8 cellular contexts compared by ENCODE assay signal in genomic region chr6:26342106-26342999, GRCh38. TPM values are rescaled to one million over a fixed set of nuclear protein-coding genes. Genes with fewer than 3 reads are reported as not detected.
A peak's percentile ranks its signal among the peaks of the same experiment; 100 is the strongest.
DNase-seq lines count a peak whose midpoint lies in the region; ATAC-seq and TF ChIP-seq lines count a peak whose summit lies in the region.

No MANE protein-coding gene starts in this region.

- no peak overlapping the region for H2BK5ac ChIP-seq in mesenchymal stem cell (ENCODE audit: low read depth, low read length, poor library complexity, severe bottlenecking)

- no peaks in the 10 kb centered on the region for H3K9me3 Mint-ChIP-seq in activated CD4-positive, alpha-beta T cell treated with anti-CD3 and anti-CD28 coated beads, Interleukin-2, amount 10 ng/mL, durations not matched to agents 24 days and 14 days
- no peaks in the 10 kb centered on the region for H3K9me3 Mint-ChIP-seq in activated T-helper 17 cell treated with anti-CD3 and anti-CD28 coated beads, Interleukin-2, amount 50 U/mL, for 72 hours

- H3K18ac ChIP-seq in mesenchymal stem cell (ENCODE audit: low read depth in 1 of 2, low read length in 2 of 2) = no peak overlapping the region

- H3K27me3 Mint-ChIP-seq in activated CD4-positive, alpha-beta T cell treated with anti-CD3 and anti-CD28 coated beads, Interleukin-2, amount 10 ng/mL, durations not matched to agents 24 days and 14 days = peaks cover 5% of the 10 kb centered on the region
- H3K27me3 Mint-ChIP-seq in activated T-helper 17 cell treated with anti-CD3 and anti-CD28 coated beads, Interleukin-2, amount 50 U/mL, for 72 hours = no peaks in the 10 kb centered on the region

- H2BK120ac ChIP-seq in mesenchymal stem cell (ENCODE audit: low read depth, low read length) = no peak overlapping the region

- H3K9me3 ChIP-seq in mesenchymal stem cell (ENCODE audit: control insufficient read depth, low read length) = no peaks in the 10 kb centered on the region

- 24% methylated on average over 8 of the region's 11 CpGs for WGBS in mesenchymal stem cell

- intact Hi-C loops in activated CD4-positive, alpha-beta T cell treated with anti-CD3 and anti-CD28 coated beads, Interleukin-2, amount 10 ng/mL, durations not matched to agents 24 days and 14 days (cut with micrococcal nuclease) = loop anchor here (5.0 kb wide), 1 partner anchor 115 kb away; the partner anchor contains the start of gene BTN2A1

- H4K8ac ChIP-seq in mesenchymal stem cell (ENCODE audit: low read length) = no peak overlapping the region

- H3K27ac ChIP-seq in mesenchymal stem cell (ENCODE audit: low read length, poor library complexity, severe bottlenecking) = no peak overlapping the region

- no peak overlapping the region for H2BK12ac ChIP-seq in mesenchymal stem cell (ENCODE audit: low read length in 2 of 2)

- H3K4me1 ChIP-seq in mesenchymal stem cell (ENCODE audit: control insufficient read depth, insufficient read depth, low read depth, low read length) = peaks cover 2% of the 10 kb centered on the region

- no peaks in the 10 kb centered on the region for H3K27me3 ChIP-seq in mesenchymal stem cell (ENCODE audit: control insufficient read depth in 1 of 2, insufficient read depth in 1 of 2, low read length in 2 of 2)

- peak; percentile 43 for ATAC-seq in HG03135 (IDR thresholded peaks at IDR 0.05; ENCODE audit: unreplicated experiment)
- ATAC-seq in activated T-helper 17 cell treated with anti-CD3 and anti-CD28 coated beads, Interleukin-2, amount 50 U/mL, for 72 hours (replicated peaks) = peak; percentile 73
- ATAC-seq in omental fat pad (ENCODE audit: low FRiP score) = no peak

- peak overlapping the region; percentile 92 for H3K4me3 Mint-ChIP-seq in activated CD4-positive, alpha-beta T cell treated with anti-CD3 and anti-CD28 coated beads, Interleukin-2, amount 10 ng/mL, durations not matched to agents 24 days and 14 days
- peak overlapping the region; percentile 95 for H3K4me3 Mint-ChIP-seq in activated T-helper 17 cell treated with anti-CD3 and anti-CD28 coated beads, Interleukin-2, amount 50 U/mL, for 72 hours

- H2AFZ ChIP-seq in mesenchymal stem cell (ENCODE audit: low read depth, low read length) = peak overlapping the region; percentile 21

- no peak overlapping the region for H3K4ac ChIP-seq in mesenchymal stem cell (ENCODE audit: low read depth in 1 of 2, low read length in 2 of 2)

- H3K4me1 Mint-ChIP-seq in activated CD4-positive, alpha-beta T cell treated with anti-CD3 and anti-CD28 coated beads, Interleukin-2, amount 10 ng/mL, durations not matched to agents 24 days and 14 days = peaks cover 16% of the 10 kb centered on the region
- H3K4me1 Mint-ChIP-seq in activated T-helper 17 cell treated with anti-CD3 and anti-CD28 coated beads, Interleukin-2, amount 50 U/mL, for 72 hours = peaks cover 11% of the 10 kb centered on the region

- no peaks in the 10 kb centered on the region for H3K36me3 Mint-ChIP-seq in activated CD4-positive, alpha-beta T cell treated with anti-CD3 and anti-CD28 coated beads, Interleukin-2, amount 10 ng/mL, durations not matched to agents 24 days and 14 days (ENCODE audit: low read depth)
- H3K36me3 Mint-ChIP-seq in activated T-helper 17 cell treated with anti-CD3 and anti-CD28 coated beads, Interleukin-2, amount 50 U/mL, for 72 hours (ENCODE audit: low read depth) = no peaks in the 10 kb centered on the region

- H3K23ac ChIP-seq in mesenchymal stem cell (ENCODE audit: low read length in 2 of 2) = no peak overlapping the region

- H3K79me1 ChIP-seq in mesenchymal stem cell (replicated peaks; ENCODE audit: low read length, poor library complexity, severe bottlenecking) = no peaks in the 10 kb centered on the region

- TF ChIP-seq CTCF in omental fat pad (IDR thresholded peaks at IDR 0.05) = no peak

- no peak overlapping the region for H2BK15ac ChIP-seq in mesenchymal stem cell (ENCODE audit: low read depth, poor library complexity, severe bottlenecking)

- H4K91ac ChIP-seq in mesenchymal stem cell (ENCODE audit: low read length) = no peak overlapping the region

- H3K14ac ChIP-seq in mesenchymal stem cell (ENCODE audit: low read length in 2 of 2) = no peak overlapping the region

- peak overlapping the region; percentile 21 for H3K9ac ChIP-seq in mesenchymal stem cell (ENCODE audit: low read length)

- no peak overlapping the region for H2AK5ac ChIP-seq in mesenchymal stem cell (ENCODE audit: low read length, severe bottlenecking)

- peak overlapping the region in 1 of 2 experiments; percentile 57 for H3K4me3 ChIP-seq in mesenchymal stem cell (ENCODE audit: insufficient read depth in 1 of 2, low read depth in 1 of 2, low read length in 2 of 2)

- no peaks in the 10 kb centered on the region for H3K36me3 ChIP-seq in mesenchymal stem cell (ENCODE audit: control insufficient read depth in 1 of 2, insufficient read depth in 2 of 2, low read depth in 1 of 2, low read length in 2 of 2)

- peak; percentile 71 for DNase-seq in activated CD4-positive, alpha-beta T cell treated with anti-CD3 and anti-CD28 coated beads, Interleukin-2, amount 10 ng/mL, durations not matched to agents 24 days and 14 days
- no peak for DNase-seq in activated CD4-positive, alpha-beta T cell treated with anti-CD3 and anti-CD28 coated beads, Interleukin-2, amount 50 U/mL, for 4 hours
- peak; percentile 53 for DNase-seq in mesenchymal stem cell
- no peak for DNase-seq in omental fat pad (ENCODE audit: low spot score)
- DNase-seq in cortex of kidney (lab: John Stamatoyannopoulos, UW) = no peak
- no peak for DNase-seq in DMS114 treated with DMSO at 0.1 percent for 48 hours (lab: John Stamatoyannopoulos, UW; ENCODE audit: unreplicated experiment)

- peak overlapping the region; percentile 44 for H3K4me2 ChIP-seq in mesenchymal stem cell (ENCODE audit: low read length, poor library complexity, severe bottlenecking)

- peak overlapping the region; percentile 84 for H3K27ac Mint-ChIP-seq in activated CD4-positive, alpha-beta T cell treated with anti-CD3 and anti-CD28 coated beads, Interleukin-2, amount 10 ng/mL, durations not matched to agents 24 days and 14 days
- H3K27ac Mint-ChIP-seq in activated T-helper 17 cell treated with anti-CD3 and anti-CD28 coated beads, Interleukin-2, amount 50 U/mL, for 72 hours = peak overlapping the region; percentile 88

RNA-seq across cellular contexts. Expression of gene BTN3A2, which starts 22.6 kb away (rescaled TPM):
- 48.0 and 50.8 TPM in 2 replicates for total RNA-seq in activated CD4-positive, alpha-beta T cell treated with anti-CD3 and anti-CD28 coated beads, Interleukin-2, amount 10 ng/mL, durations not matched to agents 24 days and 14 days
- 100 to 1,000 TPM in 1 of 2 donors, 10 to 100 TPM in 1; 70.5 to 134 TPM for total RNA-seq in activated T-helper 17 cell treated with anti-CD3 and anti-CD28 coated beads, Interleukin-2, amount 50 U/mL, for 72 hours
- polyA plus RNA-seq in mesenchymal stem cell (2013, experiment 1 of 2) = 31.1 TPM
- polyA plus RNA-seq in mesenchymal stem cell (2013, experiment 2 of 2) = 32.3 TPM
- total RNA-seq in omental fat pad = 10 to 100 TPM; 15.7 to 39.7 (median 20.5) TPM

RNA-seq across cellular contexts. Expression of gene BTN2A2, which starts 40.6 kb away (rescaled TPM):
- total RNA-seq in activated CD4-positive, alpha-beta T cell treated with anti-CD3 and anti-CD28 coated beads, Interleukin-2, amount 10 ng/mL, durations not matched to agents 24 days and 14 days = 23.8 and 25.0 TPM in 2 replicates
- 10 to 100 TPM; 20.7 to 46.3 TPM for total RNA-seq in activated T-helper 17 cell treated with anti-CD3 and anti-CD28 coated beads, Interleukin-2, amount 50 U/mL, for 72 hours
- 14.4 TPM for polyA plus RNA-seq in mesenchymal stem cell (2013, experiment 1 of 2)
- 13.8 TPM for polyA plus RNA-seq in mesenchymal stem cell (2013, experiment 2 of 2)
- 10 to 100 TPM in 1 of 4 donors, 1 to 10 TPM in 3; 6.5 to 14.2 (median 7.4) TPM for total RNA-seq in omental fat pad

RNA-seq across cellular contexts. Expression of gene BTN3A1, which starts 59.7 kb away (rescaled TPM):
- 29.6 and 33.2 TPM in 2 replicates for total RNA-seq in activated CD4-positive, alpha-beta T cell treated with anti-CD3 and anti-CD28 coated beads, Interleukin-2, amount 10 ng/mL, durations not matched to agents 24 days and 14 days
- 10 to 100 TPM; 35.1 to 70.0 TPM for total RNA-seq in activated T-helper 17 cell treated with anti-CD3 and anti-CD28 coated beads, Interleukin-2, amount 50 U/mL, for 72 hours
- 17.7 TPM for polyA plus RNA-seq in mesenchymal stem cell (2013, experiment 1 of 2)
- 18.2 TPM for polyA plus RNA-seq in mesenchymal stem cell (2013, experiment 2 of 2)
- 10 to 100 TPM; 14.4 to 24.6 (median 17.7) TPM for total RNA-seq in omental fat pad

Comparison
In these comparisons a context has a peak if more than half of its experiments do, and no peak if none do; other contexts are left out.
1. DNase-seq: peak in activated CD4-positive, alpha-beta T cell treated with anti-CD3 and anti-CD28 coated beads, Interleukin-2, amount 10 ng/mL, durations not matched to agents 24 days and 14 days (single experiment) and mesenchymal stem cell (single experiment); none in activated CD4-positive, alpha-beta T cell treated with anti-CD3 and anti-CD28 coated beads, Interleukin-2, amount 50 U/mL, for 4 hours (0 of 2), omental fat pad (single experiment), cortex of kidney (single experiment) and DMS114 treated with DMSO at 0.1 percent for 48 hours (single experiment).